Comparison of ENCODE assay signal across 15 cellular contexts in the genomic region with DNA sequence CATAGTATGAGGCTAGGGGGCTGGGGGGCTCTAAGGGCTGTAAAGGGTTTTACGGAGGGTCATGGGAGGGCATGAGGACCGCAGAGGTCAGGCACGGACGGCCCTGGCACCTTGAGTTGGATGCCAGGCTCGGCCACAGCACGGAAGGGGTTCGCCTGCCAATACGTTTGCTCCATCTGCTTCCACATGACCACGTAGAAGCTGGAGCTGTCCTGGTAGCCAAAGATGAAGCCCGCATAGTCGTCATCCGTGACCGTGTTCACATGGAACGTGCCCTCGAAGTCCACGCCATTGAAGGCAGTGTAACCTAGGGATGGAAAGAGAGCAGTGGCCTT. TPM values are rescaled to one million over a fixed set of nuclear protein-coding genes. Genes with fewer than 3 reads are reported as not detected.
DNase-seq lines count a peak whose midpoint lies in the region; ATAC-seq and TF ChIP-seq lines count a peak whose summit lies in the region.
"Had no signal": no experiment of that assay in that cellular context is flagged by ENCODE, and none has a peak within 500 bp of the region (broad histone marks: within the 10 kb centered on the region; RNA-seq: fewer than 3 reads in every experiment).

No MANE protein-coding gene starts in this region.

- H3K9me3 Mint-ChIP-seq in naive thymus-derived CD4-positive, alpha-beta T cell, result peaks cover 0 to 6% (median 0%) of the 10 kb centered on the region in 11 donors

- 76% methylated on average over 16 of the region's 16 CpGs for WGBS in prostate gland

- H3K9me3 ChIP-seq in SK-N-MC (ENCODE audit: low read depth, low read length) (no peaks in the 10 kb centered on the region), uterus (no peaks in the 10 kb centered on the region), prostate gland (no peaks in the 10 kb centered on the region)
- H3K9me3 ChIP-seq in naive thymus-derived CD4-positive, alpha-beta T cell (ENCODE audit: control insufficient read depth in 2 of 3, low read length in 3 of 3), result no peaks in the 10 kb centered on the region

- peaks cover 3 to 12% of the 10 kb centered on the region in 2 donors for H3K27me3 ChIP-seq in naive thymus-derived CD4-positive, alpha-beta T cell (ENCODE audit: control insufficient read depth in 2 of 2, insufficient read depth in 2 of 2, low read length in 2 of 2)
- H3K27me3 ChIP-seq in uterus (peaks cover 25 to 27% of the 10 kb centered on the region in 2 donors), prostate gland (replicated peaks; ENCODE audit: insufficient read depth) (peaks cover 20% of the 10 kb centered on the region)

- H3K27ac ChIP-seq in SK-N-MC (no peak overlapping the region), uterus (no peak overlapping the region), prostate gland (no peak overlapping the region)
- H3K27ac ChIP-seq in naive thymus-derived CD4-positive, alpha-beta T cell (ENCODE audit: low read depth, low read length), result no peak overlapping the region
- H3K27ac ChIP-seq: RWPE1 had no signal

- peaks cover 16 to 43% (median 31%) of the 10 kb centered on the region in 7 donors for H3K4me1 Mint-ChIP-seq in naive thymus-derived CD4-positive, alpha-beta T cell

- peaks cover 11 to 12% of the 10 kb centered on the region in 2 donors for H3K4me1 ChIP-seq in naive thymus-derived CD4-positive, alpha-beta T cell (ENCODE audit: control insufficient read depth in 2 of 2, insufficient read depth in 2 of 2, low read length in 2 of 2)
- peaks cover 0 to 6% of the 10 kb centered on the region in 2 donors for H3K4me1 ChIP-seq in uterus
- no peaks in the 10 kb centered on the region for H3K4me1 ChIP-seq in prostate gland (replicated peaks)

- TF ChIP-seq POLR2A in uterus (IDR thresholded peaks at IDR 0.05) (no peak), prostate gland (IDR thresholded peaks at IDR 0.05) (no peak)

- peaks cover 0 to 4% (median 0%) of the 10 kb centered on the region in 5 donors for H3K36me3 Mint-ChIP-seq in naive thymus-derived CD4-positive, alpha-beta T cell

- intact Hi-C loops in naive thymus-derived CD4-positive, alpha-beta T cell (cut with micrococcal nuclease), result loop anchor here (1.0 to 10.0 kb wide), 4 partner anchors 50 to 262 kb away; a partner anchor contains a TSS
- intact Hi-C loops in uterus (cut with DNase I; ENCODE audit: low total_unique reads), result no loop called here
- intact Hi-C loops in prostate gland (cut with DNase I), result no loop called here

- DNase-seq in AG10803 (ENCODE audit: low read depth) (peak; percentile 19), DMS53 treated with DMSO at 0.1 percent for 48 hours (lab: John Stamatoyannopoulos, UW; ENCODE audit: unreplicated experiment) (peak; percentile 42), SK-N-MC (ENCODE audit: low read depth, low spot score) (no peak), HK-2 (ENCODE audit: unreplicated experiment) (no peak), uterus (no peak), prostate gland (ENCODE audit: low spot score) (no peak)
- no peak for DNase-seq in naive thymus-derived CD4-positive, alpha-beta T cell
- DNase-seq: NCI-H2107, SIG-M5 had no signal

- no peak overlapping the region for H3K27ac Mint-ChIP-seq in naive thymus-derived CD4-positive, alpha-beta T cell

- no peak for ATAC-seq in naive thymus-derived CD4-positive, alpha-beta T cell
- no peak for ATAC-seq in GM18498 (IDR thresholded peaks at IDR 0.05; ENCODE audit: unreplicated experiment)

- H3K27me3 Mint-ChIP-seq in naive thymus-derived CD4-positive, alpha-beta T cell, result peaks cover 32 to 47% (median 39%) of the 10 kb centered on the region in 5 donors

- CTCF ChIA-PET in naive thymus-derived CD4-positive, alpha-beta T cell (lab: Charles Lee), result no interaction called here

- H3K36me3 ChIP-seq in SK-N-MC (ENCODE audit: insufficient read depth, low read length) (no peaks in the 10 kb centered on the region), uterus (no peaks in the 10 kb centered on the region), prostate gland (no peaks in the 10 kb centered on the region)
- no peaks in the 10 kb centered on the region for H3K36me3 ChIP-seq in naive thymus-derived CD4-positive, alpha-beta T cell (ENCODE audit: control insufficient read depth in 2 of 3, insufficient read depth in 3 of 3, low read length in 3 of 3)
- H3K36me3 ChIP-seq: HAP-1 had no signal

- no peak overlapping the region for H3K4me3 ChIP-seq in AG10803 (ENCODE audit: low read length)
- H3K4me3 ChIP-seq in SK-N-MC, result peak overlapping the region; percentile 25; the same call in 1 of the 2 replicates
- H3K4me3 ChIP-seq in naive thymus-derived CD4-positive, alpha-beta T cell (ENCODE audit: low read length), result no peak overlapping the region
- H3K4me3 ChIP-seq in uterus, result no peak overlapping the region
- H3K4me3 ChIP-seq in prostate gland, result no peak overlapping the region
- H3K4me3 ChIP-seq: GM12878, HAP-1 had no signal

- TF ChIP-seq CTCF in AG10803 (conservative IDR thresholded peaks at IDR 0.05; ENCODE audit: low read length), result no peak
- TF ChIP-seq CTCF in uterus (IDR thresholded peaks at IDR 0.05), result no peak
- TF ChIP-seq CTCF in prostate gland (IDR thresholded peaks at IDR 0.05), result no peak

- H3K9ac ChIP-seq in SK-N-MC (ENCODE audit: insufficient read length), result no peak overlapping the region

- peak overlapping the region in 6 of 10 donors; percentile 27 to 69 (median 54) for H3K4me3 Mint-ChIP-seq in naive thymus-derived CD4-positive, alpha-beta T cell

- POLR2A ChIA-PET in naive thymus-derived CD4-positive, alpha-beta T cell (lab: Charles Lee), result no interaction called here

RNA-seq across cellular contexts. Expression of a gene that starts 6.4 kb away (rescaled TPM):
- not detected for total RNA-seq in naive thymus-derived CD4-positive, alpha-beta T cell
- not detected for polyA plus RNA-seq in naive thymus-derived CD4-positive, alpha-beta T cell
- total RNA-seq in uterus (under 1 TPM in 1 of 4 donors, not detected in 3; 0.76 TPM), prostate gland (1 to 10 TPM in 1 of 2 donors, under 1 TPM in 1; 0.09 to 2.0 TPM)
- total RNA-seq: GM12878; T-helper 1 cell treated with Interleukin-12 subunit alpha and Interleukin-12 subunit beta and Interleukin-4 antibody, amounts not matched to agents 30 ng/mL and 1 ng/mL, for 36 hours had no signal
- polyA plus RNA-seq: CD14-positive monocyte had no signal

RNA-seq across cellular contexts. Expression of a gene that starts 47.0 kb away (rescaled TPM):
- total RNA-seq in naive thymus-derived CD4-positive, alpha-beta T cell, result 100 to 1,000 TPM in 4 of 5 experiments, 10 to 100 TPM in 1; 98.7 to 148 (median 113) TPM
- 10 to 100 TPM in 1 of 2 donors, 1 to 10 TPM in 1; 7.7 to 25.3 TPM for polyA plus RNA-seq in naive thymus-derived CD4-positive, alpha-beta T cell
- total RNA-seq in uterus (100 to 1,000 TPM in 1 of 4 donors, 10 to 100 TPM in 3; 17.9 to 105 (median 43.7) TPM), prostate gland (100 to 1,000 TPM; 105 to 171 TPM)

Comparison
In these comparisons a context has a peak if more than half of its experiments do, and no peak if none do; other contexts are left out.
1. DNase-seq: peak in AG10803 (single experiment) and DMS53 treated with DMSO at 0.1 percent for 48 hours (single experiment); none in SK-N-MC (single experiment), naive thymus-derived CD4-positive, alpha-beta T cell (0 of 9), HK-2 (single experiment), uterus (0 of 2) and prostate gland (single experiment).
2. intact Hi-C loops: an anchor here in naive thymus-derived CD4-positive, alpha-beta T cell (1.0 to 10.0 kb wide); none called in uterus and prostate gland.